1 cellular context compared by ENCODE assay signal in genomic region chr1:232950197-232950918, GRCh38.
TF ChIP-seq lines count a peak whose summit lies in the region.

NTPCR (plus strand) TSS chr1:232950611; CDS start chr1:232950711, 100 bp downstream.

TF ChIP-seq in HEK293, 187 proteins besides CTCF, POLR2A, EP300 and RAD21 (continued from another document and continues in another):
- TF ChIP-seq ZSCAN18 (tag by site-specific recombination; IDR thresholded peaks at IDR 0.05), result no peak
- TF ChIP-seq ZBTB44 (tag by site-specific recombination; IDR thresholded peaks at IDR 0.05), result no peak; the same call in 1 of the 2 replicates
- no peak for TF ChIP-seq ZNF514 (tag by site-specific recombination; IDR thresholded peaks at IDR 0.05)
- 0 out of 2 replicates have a peak, but pooled peaks have one; percentile 15 for TF ChIP-seq KLF10 (tag by site-specific recombination; IDR thresholded peaks at IDR 0.05)
- TF ChIP-seq ZNF791 (tag by site-specific recombination; IDR thresholded peaks at IDR 0.05), result no peak
- TF ChIP-seq YY2 (tag by site-specific recombination; IDR thresholded peaks at IDR 0.05), result peak; percentile 66; the same call in 1 of the 2 replicates
- no peak for TF ChIP-seq TSHZ1 (tag by site-specific recombination; IDR thresholded peaks at IDR 0.05; ENCODE audit: borderline replicate concordance)
- peak; percentile 54 for TF ChIP-seq ZBTB48 (tag by site-specific recombination; IDR thresholded peaks at IDR 0.05)
- TF ChIP-seq ZNF544 (tag by site-specific recombination; IDR thresholded peaks at IDR 0.05), result no peak
- TF ChIP-seq ZNF146 (tag by site-specific recombination; IDR thresholded peaks at IDR 0.05), result no peak
- TF ChIP-seq ZNF837 (tag by site-specific recombination; IDR thresholded peaks at IDR 0.05), result no peak
- peak; percentile 50 for TF ChIP-seq ZBTB10 (tag by site-specific recombination; IDR thresholded peaks at IDR 0.05)
- no peak for TF ChIP-seq ZNF37A (tag by site-specific recombination; IDR thresholded peaks at IDR 0.05)
- TF ChIP-seq ZSCAN23 (tag by site-specific recombination; IDR thresholded peaks at IDR 0.05), result 0 out of 2 replicates have a peak, but pooled peaks have one; percentile 16
- no peak for TF ChIP-seq ZNF610 (tag by site-specific recombination; IDR thresholded peaks at IDR 0.05; ENCODE audit: borderline replicate concordance)
- no peak for TF ChIP-seq ZNF211 (tag by site-specific recombination; IDR thresholded peaks at IDR 0.05; ENCODE audit: low read depth)
- peak; percentile 92 for TF ChIP-seq KLF16 (tag by site-specific recombination; IDR thresholded peaks at IDR 0.05)
- TF ChIP-seq, protein P1, sequence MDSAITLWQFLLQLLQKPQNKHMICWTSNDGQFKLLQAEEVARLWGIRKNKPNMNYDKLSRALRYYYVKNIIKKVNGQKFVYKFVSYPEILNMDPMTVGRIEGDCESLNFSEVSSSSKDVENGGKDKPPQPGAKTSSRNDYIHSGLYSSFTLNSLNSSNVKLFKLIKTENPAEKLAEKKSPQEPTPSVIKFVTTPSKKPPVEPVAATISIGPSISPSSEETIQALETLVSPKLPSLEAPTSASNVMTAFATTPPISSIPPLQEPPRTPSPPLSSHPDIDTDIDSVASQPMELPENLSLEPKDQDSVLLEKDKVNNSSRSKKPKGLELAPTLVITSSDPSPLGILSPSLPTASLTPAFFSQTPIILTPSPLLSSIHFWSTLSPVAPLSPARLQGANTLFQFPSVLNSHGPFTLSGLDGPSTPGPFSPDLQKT (IDR thresholded peaks at IDR 0.05; ENCODE audit: borderline replicate concordance, low read depth, low read length), result no peak; the same call in 1 of the 2 replicates
- no peak for TF ChIP-seq ZNF280C (tag by site-specific recombination; IDR thresholded peaks at IDR 0.05)
- no peak for TF ChIP-seq ZNF169 (tag by site-specific recombination; IDR thresholded peaks at IDR 0.05)
- TF ChIP-seq ZNF112 (tag by site-specific recombination; IDR thresholded peaks at IDR 0.05), result no peak
- TF ChIP-seq ZNF510 (tag by site-specific recombination; IDR thresholded peaks at IDR 0.05; ENCODE audit: insufficient replicate concordance), result no peak
- no peak for TF ChIP-seq ZNF747 (tag by site-specific recombination; IDR thresholded peaks at IDR 0.05)
- TF ChIP-seq PRDM1 (tag by site-specific recombination; IDR thresholded peaks at IDR 0.05), result no peak
- TF ChIP-seq, protein P2, sequence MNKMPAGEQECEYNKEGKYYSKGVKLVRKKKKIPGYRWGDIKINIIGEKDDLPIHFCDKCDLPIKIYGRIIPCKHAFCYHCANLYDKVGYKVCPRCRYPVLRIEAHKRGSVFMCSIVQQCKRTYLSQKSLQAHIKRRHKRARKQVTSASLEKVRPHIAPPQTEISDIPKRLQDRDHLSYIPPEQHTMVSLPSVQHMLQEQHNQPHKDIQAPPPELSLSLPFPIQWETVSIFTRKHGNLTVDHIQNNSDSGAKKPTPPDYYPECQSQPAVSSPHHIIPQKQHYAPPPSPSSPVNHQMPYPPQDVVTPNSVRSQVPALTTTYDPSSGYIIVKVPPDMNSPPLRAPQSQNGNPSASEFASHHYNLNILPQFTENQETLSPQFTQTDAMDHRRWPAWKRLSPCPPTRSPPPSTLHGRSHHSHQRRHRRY (tag by site-specific recombination; IDR thresholded peaks at IDR 0.05), result no peak
- TF ChIP-seq ZNF121 (tag by site-specific recombination; IDR thresholded peaks at IDR 0.05), result no peak
- no peak for TF ChIP-seq ZNF266 (tag by site-specific recombination; IDR thresholded peaks at IDR 0.05; ENCODE audit: low read depth)
- TF ChIP-seq ZSCAN30 (tag by site-specific recombination; IDR thresholded peaks at IDR 0.05), result peak; percentile 67; the same call in 1 of the 2 replicates
- TF ChIP-seq ZNF473 (tag by site-specific recombination; IDR thresholded peaks at IDR 0.05), result no peak
- TF ChIP-seq ZNF623 (tag by site-specific recombination; IDR thresholded peaks at IDR 0.05), result no peak
- no peak for TF ChIP-seq ZNF621 (tag by site-specific recombination; IDR thresholded peaks at IDR 0.05)
- TF ChIP-seq, protein P3, sequence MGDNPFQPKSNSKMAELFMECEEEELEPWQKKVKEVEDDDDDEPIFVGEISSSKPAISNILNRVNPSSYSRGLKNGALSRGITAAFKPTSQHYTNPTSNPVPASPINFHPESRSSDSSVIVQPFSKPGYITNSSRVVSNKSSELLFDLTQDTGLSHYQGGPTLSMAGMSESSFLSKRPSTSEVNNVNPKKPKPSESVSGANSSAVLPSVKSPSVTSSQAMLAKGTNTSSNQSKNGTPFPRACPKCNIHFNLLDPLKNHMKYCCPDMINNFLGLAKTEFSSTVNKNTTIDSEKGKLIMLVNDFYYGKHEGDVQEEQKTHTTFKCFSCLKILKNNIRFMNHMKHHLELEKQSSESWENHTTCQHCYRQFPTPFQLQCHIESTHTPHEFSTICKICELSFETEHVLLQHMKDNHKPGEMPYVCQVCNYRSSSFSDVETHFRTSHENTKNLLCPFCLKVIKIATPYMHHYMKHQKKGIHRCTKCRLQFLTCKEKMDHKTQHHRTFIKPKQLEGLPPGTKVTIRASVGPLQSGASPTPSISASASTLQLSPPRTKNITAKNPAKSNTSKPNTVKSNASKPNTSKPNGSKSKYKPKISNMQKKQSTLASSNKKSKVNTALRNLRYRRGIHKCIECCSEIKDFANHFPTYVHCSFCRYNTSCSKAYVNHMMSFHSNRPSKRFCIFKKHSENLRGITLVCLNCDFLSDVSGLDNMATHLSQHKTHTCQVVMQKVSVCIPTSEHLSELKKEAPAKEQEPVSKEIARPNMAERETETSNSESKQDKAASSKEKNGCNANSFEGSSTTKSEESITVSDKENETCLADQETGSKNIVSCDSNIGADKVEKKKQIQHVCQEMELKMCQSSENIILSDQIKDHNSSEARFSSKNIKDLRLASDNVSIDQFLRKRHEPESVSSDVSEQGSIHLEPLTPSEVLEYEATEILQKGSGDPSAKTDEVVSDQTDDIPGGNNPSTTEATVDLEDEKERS (tag by site-specific recombination; IDR thresholded peaks at IDR 0.05), result no peak
- TF ChIP-seq ZNF335 (tag by site-specific recombination; conservative IDR thresholded peaks at IDR 0.05), result peak; percentile 95
- peak; percentile 14; the same call in 1 of the 2 replicates for TF ChIP-seq ZFP37 (tag by site-specific recombination; IDR thresholded peaks at IDR 0.05)
- TF ChIP-seq ZNF391 (tag by site-specific recombination; IDR thresholded peaks at IDR 0.05; ENCODE audit: borderline replicate concordance, low read depth), result no peak
- no peak; the same call in 1 of the 2 replicates for TF ChIP-seq ZBTB20 (tag by site-specific recombination; IDR thresholded peaks at IDR 0.05)
- TF ChIP-seq ZBTB49 (tag by site-specific recombination; IDR thresholded peaks at IDR 0.05; ENCODE audit: low read depth), result no peak
- no peak for TF ChIP-seq ZNF48 (tag by site-specific recombination; IDR thresholded peaks at IDR 0.05)
- TF ChIP-seq ZNF830 (tag by site-specific recombination; IDR thresholded peaks at IDR 0.05; ENCODE audit: low read depth), result no peak
- no peak for TF ChIP-seq ZNF19 (tag by site-specific recombination; IDR thresholded peaks at IDR 0.05; ENCODE audit: low read depth)
- TF ChIP-seq ZNF426 (tag by site-specific recombination; IDR thresholded peaks at IDR 0.05), result no peak
- no peak for TF ChIP-seq ZNF624 (tag by site-specific recombination; IDR thresholded peaks at IDR 0.05)
